In the genomic region with DNA sequence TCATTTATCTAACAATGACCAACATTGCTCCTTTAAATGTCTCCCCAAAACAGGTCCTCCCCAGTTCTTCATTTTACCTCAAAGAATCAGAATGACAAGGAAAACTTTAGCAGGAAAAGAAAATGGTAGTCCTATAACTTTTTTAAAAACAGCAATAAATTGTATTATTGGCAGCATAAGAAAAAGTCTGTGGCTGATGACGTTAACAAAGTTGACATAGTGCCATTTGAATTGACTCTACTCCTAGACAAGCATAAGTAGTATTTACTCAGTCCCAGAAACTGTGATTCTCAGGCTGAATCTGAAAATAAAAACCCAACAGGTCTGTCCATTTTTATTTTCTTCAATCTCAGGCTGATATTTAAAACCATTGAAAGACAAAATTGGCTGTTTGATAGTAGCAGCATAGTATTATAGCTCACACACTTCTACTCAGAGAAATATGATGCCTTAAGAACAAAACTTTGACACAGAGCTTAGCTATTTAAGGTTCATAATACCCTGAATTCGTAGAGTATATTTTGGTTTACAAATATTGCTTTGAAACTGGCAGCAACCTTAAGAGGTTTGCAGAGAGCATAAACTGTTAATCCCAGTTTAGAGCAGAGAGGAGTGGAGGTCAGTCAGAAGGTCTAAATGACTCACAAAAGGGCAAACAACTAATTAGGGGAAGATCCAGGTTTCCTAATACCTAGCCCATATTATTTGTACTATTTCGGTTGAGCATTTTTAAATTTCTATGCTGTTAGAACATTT, we compare ENCODE assay signal across 12 cellular contexts. TPM values are rescaled to one million over a fixed set of nuclear protein-coding genes. Genes with fewer than 3 reads are reported as not detected.
DNase-seq lines count a peak whose midpoint lies in the region; ATAC-seq, FAIRE-seq and TF ChIP-seq lines count a peak whose summit lies in the region.
"Had no signal": no experiment of that assay in that cellular context is flagged by ENCODE, and none has a peak within 500 bp of the region (broad histone marks: within the 10 kb centered on the region; RNA-seq: fewer than 3 reads in every experiment).

No MANE protein-coding gene starts in this region.

- BruUV-seq in GM12878 (replicated peaks; lab: Mats Ljungman, UMichigan) (no TSS peak), HepG2 (replicated peaks; lab: Mats Ljungman, UMichigan) (no TSS peak)

- H3K4me1 ChIP-seq in A549, result peaks cover 28% of the 10 kb centered on the region
- no peaks in the 10 kb centered on the region for H3K4me1 ChIP-seq in GM12878 (ENCODE audit: control insufficient read depth, insufficient read depth, low read length)
- H3K4me1 ChIP-seq in HepG2 (ENCODE audit: insufficient read depth, low read length), result peaks cover 44% of the 10 kb centered on the region
- H3K4me1 ChIP-seq in Peyer's patch, result peaks cover 0 to 7% (median 0%) of the 10 kb centered on the region in 4 donors

- peak overlapping the region; percentile 17; the same call in 1 of the 3 replicates for H3K4me3 ChIP-seq in A549
- no peak overlapping the region for H3K4me3 ChIP-seq in GM12878
- H3K4me3 ChIP-seq in HepG2 (replicated peaks in 1 of 3; ENCODE audit: insufficient read depth in 1 of 3, low read depth in 2 of 3, low read length in 3 of 3), result peak overlapping the region in 1 of 3 experiments; percentile 1; a peak in 1 of 6 replicates
- no peak overlapping the region for H3K4me3 ChIP-seq in Peyer's patch
- H3K4me3 ChIP-seq: spleen had no signal

- TF ChIP-seq CTCF in A549 (IDR thresholded peaks at IDR 0.05), result no peak
- TF ChIP-seq CTCF in GM12878 (IDR thresholded peaks at IDR 0.05 in 2 of 3, conservative IDR thresholded peaks at IDR 0.05 in 1 of 3; ENCODE audit: control insufficient read depth in 2 of 3, extremely low read depth in 1 of 3, insufficient read depth in 1 of 3, low read depth in 3 of 3, low read length in 3 of 3), result no peak
- no peak for TF ChIP-seq CTCF in HepG2 (CRISPR knock-in tag; IDR thresholded peaks at IDR 0.05)
- no peak for TF ChIP-seq CTCF in Peyer's patch (IDR thresholded peaks at IDR 0.05)

- intact Hi-C loops in GM12878 (cut with micrococcal nuclease; ENCODE audit: unreplicated experiment) (no loop called here), HepG2 (cut with micrococcal nuclease; ENCODE audit: unreplicated experiment) (loop anchor here (2.0 kb wide), 1 partner anchor 21 kb away; no protein-coding TSS in a partner anchor)

- ATAC-seq in A549 (peak; percentile 47 to 61; a peak in 4 of 6 replicates), HG03439 (IDR thresholded peaks at IDR 0.05; ENCODE audit: unreplicated experiment) (peak; percentile 64), GM12878 (no peak), HepG2 (peak; percentile 86), GM19395 (IDR thresholded peaks at IDR 0.05; ENCODE audit: unreplicated experiment) (no peak)
- ATAC-seq: Panc1 had no signal

- TF ChIP-seq RAD21 in A549 (conservative IDR thresholded peaks at IDR 0.05 in 1 of 2, IDR thresholded peaks at IDR 0.05 in 1 of 2) (no peak), GM12878 (IDR thresholded peaks at IDR 0.05; ENCODE audit: insufficient read depth, low read depth, low read length) (no peak), HepG2 (CRISPR knock-in tag; IDR thresholded peaks at IDR 0.05) (no peak)

- TF ChIP-seq POLR2A in A549 (IDR thresholded peaks at IDR 0.05; ENCODE audit: low read length) (no peak), GM12878 (IDR thresholded peaks at IDR 0.05; ENCODE audit: low read depth, low read length) (no peak), HepG2 (IDR thresholded peaks at IDR 0.05; ENCODE audit: insufficient read depth in 1 of 2, low read depth in 2 of 2, low read length in 2 of 2) (no peak), Peyer's patch (IDR thresholded peaks at IDR 0.05) (no peak)

- CTCF ChIA-PET in A549 (lab: Yijun Ruan, JAX) (no interaction called here), GM12878 (lab: Yijun Ruan, JAX) (interaction anchor here (1.0 kb wide), 1 partner anchor 60 kb away, joined by 3 read pairs; no protein-coding TSS in a partner anchor), HepG2 (lab: Yijun Ruan, JAX; ENCODE audit: low intra/inter-chr PET ratio, low total read pairs) (no interaction called here)

- TF ChIP-seq EP300 in A549 (IDR thresholded peaks at IDR 0.05), result no peak
- TF ChIP-seq EP300 in GM12878 (IDR thresholded peaks at IDR 0.05; ENCODE audit: borderline replicate concordance in 1 of 2, control insufficient read depth in 1 of 2, low read depth in 2 of 2, low read length in 2 of 2), result no peak
- TF ChIP-seq EP300 in HepG2 (IDR thresholded peaks at IDR 0.05; ENCODE audit: low read depth in 2 of 2, low read length in 2 of 2), result 0 out of 4 replicates have a peak, but pooled peaks of 1 of the 2 experiments have one; percentile 19
- TF ChIP-seq EP300 in HepG2 (CRISPR knock-in tag; IDR thresholded peaks at IDR 0.05; ENCODE audit: borderline replicate concordance), result peak; percentile 17; the same call in 1 of the 2 replicates

- POLR2A ChIA-PET in A549 (lab: Yijun Ruan, JAX), result interaction anchor here (1.0 kb wide), 1 partner anchor 21 kb away, joined by 4 read pairs; no protein-coding TSS in a partner anchor
- POLR2A ChIA-PET in GM12878 (lab: Charles Lee), result interaction anchor here (1.2 kb wide), 1 partner anchor 15 kb away, joined by 3 read pairs; no protein-coding TSS in a partner anchor
- POLR2A ChIA-PET in HepG2 (lab: Yijun Ruan, JAX), result no interaction called here

- H3K36me3 ChIP-seq in GM12878 (ENCODE audit: control insufficient read depth in 2 of 2, insufficient read depth in 2 of 2, low read length in 1 of 2), result no peaks in the 10 kb centered on the region
- H3K36me3 ChIP-seq in HepG2 (replicated peaks in 1 of 2; ENCODE audit: control insufficient read depth in 1 of 2, insufficient read depth in 2 of 2, low read length in 2 of 2), result no peaks in the 10 kb centered on the region
- no peaks in the 10 kb centered on the region for H3K36me3 ChIP-seq in Peyer's patch
- H3K36me3 ChIP-seq: spleen had no signal

- no peak overlapping the region for H2AFZ ChIP-seq in GM12878 (ENCODE audit: control insufficient read depth, low read depth, low read length)
- H2AFZ ChIP-seq in HepG2 (ENCODE audit: low read length), result no peak overlapping the region

- WGBS in A549 (ENCODE audit: missing lambda C conversion rate), result under 1% methylated on average over 3 of the region's 3 CpGs
- 1% methylated on average over 3 of the region's 3 CpGs for WGBS in GM12878 (ENCODE audit: insufficient coverage, insufficient replicate concordance, low lambda C conversion rate, missing lambda C conversion rate)
- 2% methylated on average over 3 of the region's 3 CpGs for WGBS in HepG2 (ENCODE audit: low lambda C conversion rate)

- SMC1A ChIA-PET in GM12878 (lab: Charles Lee; ENCODE audit: uncharacterized antibody, unreplicated experiment), result interaction anchor here (0.7 to 2.2 kb wide), 4 partner anchors 20 to 55 kb away, joined by 3 to 6 read pairs (median 4); no protein-coding TSS in a partner anchor

- no peaks in the 10 kb centered on the region for H3K27me3 ChIP-seq in GM12878 (replicated peaks in 1 of 2; ENCODE audit: control insufficient read depth in 2 of 2, insufficient read depth in 2 of 2, low read length in 1 of 2)
- no peaks in the 10 kb centered on the region for H3K27me3 ChIP-seq in HepG2 (ENCODE audit: control insufficient read depth in 1 of 2, insufficient read depth in 2 of 2, low read length in 2 of 2)
- no peaks in the 10 kb centered on the region for H3K27me3 ChIP-seq in Peyer's patch
- H3K27me3 ChIP-seq: spleen had no signal

- H4K20me1 ChIP-seq in GM12878 (ENCODE audit: control insufficient read depth, insufficient read depth) (no peaks in the 10 kb centered on the region), HepG2 (ENCODE audit: insufficient read depth, low read length) (no peaks in the 10 kb centered on the region)

- H3K4me2 ChIP-seq in A549, result peak overlapping the region; percentile 67
- no peak overlapping the region for H3K4me2 ChIP-seq in GM12878 (ENCODE audit: control insufficient read depth, insufficient read depth)
- peak overlapping the region; percentile 44 for H3K4me2 ChIP-seq in HepG2 (ENCODE audit: low read depth, low read length)

- peak; percentile 2 to 55 for DNase-seq in A549 (ENCODE audit: low read depth in 1 of 2, low spot score in 1 of 2)
- no peak for DNase-seq in GM12878 (ENCODE audit: low read depth, low spot score)
- DNase-seq in HepG2 (ENCODE audit: low spot score), result peak; percentile 58
- no peak for DNase-seq in effector CD8-positive, alpha-beta T cell (lab: John Stamatoyannopoulos, UW)
- DNase-seq in SKM-1 treated with dmso at 0.1 percent for 144 hours (lab: John Stamatoyannopoulos, UW; ENCODE audit: unreplicated experiment), result no peak
- no peak for DNase-seq in Peyer's patch
- DNase-seq: NCI-H1930, spleen had no signal

- H3K79me2 ChIP-seq in GM12878 (ENCODE audit: control insufficient read depth, insufficient read depth, low read length), result no peaks in the 10 kb centered on the region
- no peaks in the 10 kb centered on the region for H3K79me2 ChIP-seq in HepG2 (ENCODE audit: insufficient read depth, low read length)

- RAD21 ChIA-PET in GM12878 (lab: Charles Lee; ENCODE audit: unreplicated experiment), result interaction anchor here (0.6 kb wide), 1 partner anchor 219 kb away, joined by 3 read pairs; no protein-coding TSS in a partner anchor

- H3K9me3 ChIP-seq in A549 (no peaks in the 10 kb centered on the region), GM12878 (replicated peaks; ENCODE audit: control insufficient read depth, insufficient read depth, low read length) (no peaks in the 10 kb centered on the region; the same call in 2 of the 3 replicates), HepG2 (ENCODE audit: low read length) (peaks cover under 1% of the 10 kb centered on the region; the same call in 1 of the 2 replicates), Peyer's patch (no peaks in the 10 kb centered on the region)

- FAIRE-seq in A549 (lab: Jason Lieb, UNC) (no peak), GM12878 (lab: Jason Lieb, UNC) (peak; percentile 7), HepG2 (lab: Jason Lieb, UNC) (no peak)

- peak overlapping the region; percentile 62 to 72 for H3K27ac ChIP-seq in A549
- H3K27ac ChIP-seq in GM12878 (ENCODE audit: control insufficient read depth, insufficient read depth), result no peak overlapping the region
- H3K27ac ChIP-seq in HepG2 (ENCODE audit: extremely low read length, insufficient read depth, low read length), result no peak overlapping the region
- no peak overlapping the region for H3K27ac ChIP-seq in Peyer's patch
- H3K27ac ChIP-seq: epithelial cell of prostate, spleen had no signal

- no peak overlapping the region for H3K9ac ChIP-seq in GM12878 (ENCODE audit: control insufficient read depth, insufficient read depth, low read length)
- H3K9ac ChIP-seq in HepG2 (ENCODE audit: insufficient read depth, low read depth, low read length), result no peak overlapping the region

- in situ Hi-C loops in GM12878 (cut with MboI) (no loop called here), HepG2 (cut with HindIII; ENCODE audit: extremely low pct_ligation_motif_present, low pct_unique_long_range_greater_than_20kb) (no loop called here)

RNA-seq across cellular contexts. Expression of a gene that starts 35.0 kb away (rescaled TPM):
- 1.8 and 2.3 TPM in 2 replicates for polyA plus RNA-seq in A549 (2011; rRNA removed)
- 0.22 and 0.24 TPM in 2 replicates for polyA plus RNA-seq in A549 (2012; cell fraction: cytosol; rRNA removed)
- 0.47 and 0.56 TPM in 2 replicates for polyA plus RNA-seq in A549 (2012; cell fraction: nucleus; rRNA removed)
- polyA plus RNA-seq in A549 (2017; fragmentation: RNase III; extraction: RNeasy Plus Mini Kit Qiagen cat#74134 plus additional on column Dnase treatment), result 0.79 to 1.1 TPM (median 0.91 TPM) in 3 replicates
- polyA minus RNA-seq in A549 (2011; rRNA and poly(A)+ RNA removed), result 0.99 and 2.4 TPM in 2 replicates
- 1.1 and 1.9 TPM in 2 replicates for total RNA-seq in GM12878 (2013; cell fraction: nucleolus; rRNA removed)
- total RNA-seq in GM12878 (2014; rRNA removed), result 0.51 and 0.54 TPM in 2 replicates
- 0.49 and 0.60 TPM in 2 replicates for total RNA-seq in GM12878 (2014; rRNA removed; fragmentation: Illumina TruSeq; extraction: Trizol)
- 0.41 and 0.48 TPM in 2 replicates for total RNA-seq in GM12878 (2021)
- 0.39 TPM for polyA plus RNA-seq in GM12878 (2011; ENCODE audit: low read depth)
- polyA plus RNA-seq in GM12878 (2011; rRNA removed), result 9.6 and 12.2 TPM in 2 replicates
- polyA plus RNA-seq in GM12878 (2011; cell fraction: cytosol; rRNA removed), result 4.1 and 5.5 TPM in 2 replicates
- 9.5 and 10.9 TPM in 2 replicates for polyA plus RNA-seq in GM12878 (2011; cell fraction: nucleus; rRNA removed)
- 0.58 and 1.0 TPM in 2 replicates for polyA plus RNA-seq in GM12878 (2012)
- polyA plus RNA-seq in GM12878 (2014; fragmentation: Illumina TruSeq; extraction: Trizol), result 0.57 and 1.3 TPM in 2 replicates
- polyA plus RNA-seq in GM12878 (2014; fragmentation: Nextera tagmentation; extraction: Ambion mirVana), result under 1 TPM; 0.40 to 0.53 TPM
- 0.27 and 0.63 TPM in 2 replicates for polyA plus RNA-seq in GM12878 (2014; rRNA removed)
- under 1 TPM; 0.25 to 0.47 TPM for polyA plus RNA-seq in GM12878 (2016; fragmentation: Nextera tagmentation; extraction: Ambion mirVana)
- 7.7 and 8.0 TPM in 2 replicates for polyA minus RNA-seq in GM12878 (2011; rRNA and poly(A)+ RNA removed)
- polyA minus RNA-seq in GM12878 (2011; cell fraction: cytosol; rRNA and poly(A)+ RNA removed), result 4.1 and 8.2 TPM in 2 replicates
- 7.5 and 8.5 TPM in 2 replicates for polyA minus RNA-seq in GM12878 (2011; cell fraction: nucleus; rRNA and poly(A)+ RNA removed)
- total RNA-seq in HepG2 (2016; rRNA removed; fragmentation: Illumina TruSeq; extraction: Trizol), result 13.8 and 15.4 TPM in 2 replicates
- total RNA-seq in HepG2 (2016; cell fraction: cytosol; rRNA removed; fragmentation: Illumina TruSeq; extraction: Trizol; ENCODE audit: low read depth), result 1.3 TPM in 2 replicates
- total RNA-seq in HepG2 (2016; cell fraction: insoluble cytoplasmic fraction; rRNA removed; fragmentation: Illumina TruSeq; extraction: Trizol), result 13.2 and 14.6 TPM in 2 replicates
- total RNA-seq in HepG2 (2016; cell fraction: membrane; rRNA removed; fragmentation: Illumina TruSeq; extraction: Trizol), result 5.1 and 5.9 TPM in 2 replicates
- total RNA-seq in HepG2 (2016; cell fraction: nucleus; rRNA removed; fragmentation: Illumina TruSeq; extraction: Trizol), result 22.7 and 22.9 TPM in 2 replicates
- 4.9 and 8.0 TPM in 2 replicates for polyA plus RNA-seq in HepG2 (2011; rRNA removed)
- 2.8 and 3.0 TPM in 2 replicates for polyA plus RNA-seq in HepG2 (2011; cell fraction: cytosol; rRNA removed)
- polyA plus RNA-seq in HepG2 (2011; cell fraction: nucleus; rRNA removed), result 14.0 and 14.5 TPM in 2 replicates
- 4.4 and 5.7 TPM in 2 replicates for polyA plus RNA-seq in HepG2 (2012)
- polyA plus RNA-seq in HepG2 (2016; cell fraction: cytosol; fragmentation: Illumina TruSeq; extraction: Trizol; ENCODE audit: low read depth), result 0.22 and 0.33 TPM in 2 replicates
- polyA plus RNA-seq in HepG2 (2016; cell fraction: insoluble cytoplasmic fraction; fragmentation: Illumina TruSeq; extraction: Trizol; ENCODE audit: low read depth), result 7.7 and 8.0 TPM in 2 replicates
- polyA plus RNA-seq in HepG2 (2016; cell fraction: membrane; fragmentation: Illumina TruSeq; extraction: Trizol; ENCODE audit: low read depth), result 1.5 and 1.6 TPM in 2 replicates
- 32.2 and 34.0 TPM in 2 replicates for polyA plus RNA-seq in HepG2 (2016; cell fraction: nucleus; fragmentation: Illumina TruSeq; extraction: Trizol; ENCODE audit: insufficient read depth, low read depth)
- 6.6 and 25.8 TPM in 2 replicates for polyA minus RNA-seq in HepG2 (2011; rRNA and poly(A)+ RNA removed; ENCODE audit: low replicate concordance)
- polyA minus RNA-seq in HepG2 (2011; cell fraction: cytosol; rRNA and poly(A)+ RNA removed), result 6.4 and 7.7 TPM in 2 replicates
- 15.9 and 16.6 TPM in 2 replicates for polyA minus RNA-seq in HepG2 (2011; cell fraction: nucleus; rRNA and poly(A)+ RNA removed)
- 10 to 100 TPM; 35.4 to 73.4 (median 58.6) TPM for total RNA-seq in Peyer's patch

Comparison
In these comparisons a context has a peak if more than half of its experiments do, and no peak if none do; other contexts are left out.
1. ATAC-seq: peak in A549 (2 of 2), HG03439 (single experiment) and HepG2 (single experiment); none in GM12878 (single experiment) and GM19395 (single experiment).
2. DNase-seq: peak in A549 (2 of 2) and HepG2 (single experiment); none in GM12878 (single experiment), effector CD8-positive, alpha-beta T cell (single experiment), SKM-1 treated with dmso at 0.1 percent for 144 hours (single experiment) and Peyer's patch (0 of 3).
3. H3K27ac ChIP-seq: peak in A549 (2 of 2); none in GM12878 (single experiment), HepG2 (single experiment) and Peyer's patch (0 of 4).